In the genomic region with DNA sequence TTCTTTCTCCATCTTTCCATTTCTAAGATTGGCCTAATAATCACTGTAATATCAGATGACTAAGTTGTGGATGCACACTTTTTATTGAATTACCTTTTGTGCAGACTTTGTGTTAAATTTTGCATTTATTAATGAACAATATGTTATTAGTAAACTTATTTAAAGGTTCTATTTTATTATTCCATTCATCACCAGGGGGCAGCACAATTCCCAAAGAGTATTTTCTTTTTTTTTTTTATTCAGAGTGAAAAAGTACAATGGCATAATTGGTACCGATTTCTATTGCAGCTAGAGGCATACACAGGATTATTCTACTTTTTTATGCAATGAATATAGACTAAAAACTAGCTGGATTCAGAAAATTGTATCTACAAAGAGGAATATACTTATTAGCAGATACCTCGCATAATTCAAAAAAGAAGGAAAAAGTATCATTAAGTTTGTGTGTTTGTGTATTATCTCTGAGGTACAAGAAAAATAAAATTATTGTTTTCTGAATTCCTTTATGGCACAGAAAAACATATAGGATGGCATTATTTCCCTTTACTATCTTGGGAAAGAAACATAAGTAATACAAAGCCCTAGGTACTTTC, we compare ENCODE assay signal across 9 cellular contexts.
DNase-seq lines count a peak whose midpoint lies in the region; TF ChIP-seq lines count a peak whose summit lies in the region.
"Had no signal": no experiment of that assay in that cellular context is flagged by ENCODE, and none has a peak within 500 bp of the region (broad histone marks: within the 10 kb centered on the region; RNA-seq: fewer than 3 reads in every experiment).

No MANE protein-coding gene starts in this region.

- TF ChIP-seq CTCF in NB4 (IDR thresholded peaks at IDR 0.05; ENCODE audit: low read depth, low read length) = peak; percentile 13

- DNase-seq in DMS53 (lab: John Stamatoyannopoulos, UW) = peak; percentile 52
- no peak for DNase-seq in DMS53 treated with DMSO at 0.1 percent for 48 hours (lab: John Stamatoyannopoulos, UW; ENCODE audit: unreplicated experiment)
- no peak for DNase-seq in NB4 (ENCODE audit: low read depth)
- peak; percentile 0 to 8 for DNase-seq in erythroblast (lab: John Stamatoyannopoulos, UW)
- DNase-seq in pons (ENCODE audit: low spot score) = peak; percentile 23
- no peak for DNase-seq in NCI-H1105 (lab: John Stamatoyannopoulos, UW)
- no peak for DNase-seq in epidermal melanocyte (ENCODE audit: insufficient read length, low spot score)
- DNase-seq in GM19240 (ENCODE audit: insufficient read length, low spot score) = no peak
- DNase-seq: stimulated activated CD4-positive, alpha-beta T cell treated with anti-CD3 and anti-CD28 coated beads, Interleukin-2, amount 100 ng/mL, for 48 hours had no signal

- no peak overlapping the region for H3K4me3 ChIP-seq in NB4 (ENCODE audit: low read depth, low read length)

- TF ChIP-seq POLR2A in NB4 (IDR thresholded peaks at IDR 0.05; ENCODE audit: extremely low read depth, insufficient read length) (no peak), erythroblast (IDR thresholded peaks at IDR 0.05; ENCODE audit: low read length) (no peak)

Comparison
In these comparisons a context has a peak if more than half of its experiments do, and no peak if none do; other contexts are left out.
1. DNase-seq: peak in DMS53 (single experiment), erythroblast (2 of 2) and pons (single experiment); none in DMS53 treated with DMSO at 0.1 percent for 48 hours (single experiment), NB4 (single experiment), NCI-H1105 (single experiment), epidermal melanocyte (single experiment) and GM19240 (single experiment).